Comparison of ENCODE assay signal across 1 cellular context in the genomic region with DNA sequence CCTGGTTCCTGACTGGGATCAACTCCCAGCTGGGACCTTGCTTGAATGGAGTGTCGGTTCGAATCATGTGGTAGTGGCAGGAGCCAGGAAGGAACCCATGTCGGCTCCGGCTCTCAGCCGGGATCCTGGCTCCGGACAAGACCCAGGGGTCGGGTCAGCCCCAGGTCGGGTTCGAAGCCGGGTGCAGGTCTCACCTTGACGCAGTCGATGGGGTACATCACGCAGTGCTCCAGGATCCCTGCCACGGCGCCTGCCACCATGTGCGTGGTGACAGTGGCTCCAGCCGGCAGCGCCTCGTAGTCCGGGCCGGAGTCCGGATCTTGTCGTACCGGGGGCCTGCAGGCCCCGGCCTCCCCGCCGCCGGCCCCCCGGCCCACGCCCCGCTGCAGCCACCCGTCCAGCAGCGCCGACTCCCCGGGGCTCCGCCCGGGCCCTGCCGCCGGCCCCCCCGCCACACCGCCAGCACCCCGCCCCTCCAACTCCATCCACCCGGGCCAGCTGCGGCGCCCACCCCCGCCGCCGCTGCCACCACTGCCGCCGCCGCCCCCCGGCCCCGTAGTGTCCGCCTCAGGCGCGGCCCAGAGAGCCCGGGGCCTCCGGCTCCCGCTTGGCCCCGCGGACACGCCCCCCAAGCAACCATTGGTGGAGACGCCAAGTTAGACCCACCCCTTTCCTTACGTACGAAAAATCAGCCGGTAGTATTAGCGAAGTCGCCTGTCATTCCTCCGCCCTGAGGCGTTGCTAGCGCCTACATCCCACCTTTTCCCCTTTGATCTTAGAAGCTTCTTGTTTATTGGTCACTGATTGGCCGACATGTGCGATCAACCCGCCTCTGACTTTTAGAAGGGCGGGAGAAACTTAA.
A peak's percentile ranks its signal among the peaks of the same experiment; 100 is the strongest.
TF ChIP-seq lines count a peak whose summit lies in the region.

A gene with protein sequence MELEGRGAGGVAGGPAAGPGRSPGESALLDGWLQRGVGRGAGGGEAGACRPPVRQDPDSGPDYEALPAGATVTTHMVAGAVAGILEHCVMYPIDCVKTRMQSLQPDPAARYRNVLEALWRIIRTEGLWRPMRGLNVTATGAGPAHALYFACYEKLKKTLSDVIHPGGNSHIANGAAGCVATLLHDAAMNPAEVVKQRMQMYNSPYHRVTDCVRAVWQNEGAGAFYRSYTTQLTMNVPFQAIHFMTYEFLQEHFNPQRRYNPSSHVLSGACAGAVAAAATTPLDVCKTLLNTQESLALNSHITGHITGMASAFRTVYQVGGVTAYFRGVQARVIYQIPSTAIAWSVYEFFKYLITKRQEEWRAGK (minus strand): TSS at position 589 of the 862 bp plus-strand sequence. CDS start 104 bp downstream, at position 485.

TF ChIP-seq in WTC11, 78 proteins besides CTCF, POLR2A, EP300 and RAD21 (continued from another document):
- TF ChIP-seq, protein P1, sequence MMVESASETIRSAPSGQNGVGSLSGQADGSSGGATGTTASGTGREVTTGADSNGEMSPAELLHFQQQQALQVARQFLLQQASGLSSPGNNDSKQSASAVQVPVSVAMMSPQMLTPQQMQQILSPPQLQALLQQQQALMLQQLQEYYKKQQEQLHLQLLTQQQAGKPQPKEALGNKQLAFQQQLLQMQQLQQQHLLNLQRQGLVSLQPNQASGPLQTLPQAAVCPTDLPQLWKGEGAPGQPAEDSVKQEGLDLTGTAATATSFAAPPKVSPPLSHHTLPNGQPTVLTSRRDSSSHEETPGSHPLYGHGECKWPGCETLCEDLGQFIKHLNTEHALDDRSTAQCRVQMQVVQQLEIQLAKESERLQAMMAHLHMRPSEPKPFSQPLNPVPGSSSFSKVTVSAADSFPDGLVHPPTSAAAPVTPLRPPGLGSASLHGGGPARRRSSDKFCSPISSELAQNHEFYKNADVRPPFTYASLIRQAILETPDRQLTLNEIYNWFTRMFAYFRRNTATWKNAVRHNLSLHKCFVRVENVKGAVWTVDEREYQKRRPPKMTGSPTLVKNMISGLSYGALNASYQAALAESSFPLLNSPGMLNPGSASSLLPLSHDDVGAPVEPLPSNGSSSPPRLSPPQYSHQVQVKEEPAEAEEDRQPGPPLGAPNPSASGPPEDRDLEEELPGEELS (CRISPR knock-in tag; IDR thresholded peaks at IDR 0.05), result no peak
- TF ChIP-seq, protein P2, sequence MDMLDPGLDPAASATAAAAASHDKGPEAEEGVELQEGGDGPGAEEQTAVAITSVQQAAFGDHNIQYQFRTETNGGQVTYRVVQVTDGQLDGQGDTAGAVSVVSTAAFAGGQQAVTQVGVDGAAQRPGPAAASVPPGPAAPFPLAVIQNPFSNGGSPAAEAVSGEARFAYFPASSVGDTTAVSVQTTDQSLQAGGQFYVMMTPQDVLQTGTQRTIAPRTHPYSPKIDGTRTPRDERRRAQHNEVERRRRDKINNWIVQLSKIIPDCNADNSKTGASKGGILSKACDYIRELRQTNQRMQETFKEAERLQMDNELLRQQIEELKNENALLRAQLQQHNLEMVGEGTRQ (CRISPR knock-in tag; IDR thresholded peaks at IDR 0.05), result no peak
- TF ChIP-seq ELF4 (CRISPR knock-in tag; IDR thresholded peaks at IDR 0.05; ENCODE audit: low read depth) (no peak), SP1 (CRISPR knock-in tag; conservative IDR thresholded peaks at IDR 0.05) (peak; percentile 83), NR3C1 (CRISPR knock-in tag; conservative IDR thresholded peaks at IDR 0.05; ENCODE audit: low read depth) (no peak), ESRRA (CRISPR knock-in tag; IDR thresholded peaks at IDR 0.05; ENCODE audit: borderline replicate concordance) (no peak), GRHL2 (CRISPR knock-in tag; IDR thresholded peaks at IDR 0.05; ENCODE audit: insufficient replicate concordance, severe bottlenecking) (no peak)
- TF ChIP-seq, protein P3, sequence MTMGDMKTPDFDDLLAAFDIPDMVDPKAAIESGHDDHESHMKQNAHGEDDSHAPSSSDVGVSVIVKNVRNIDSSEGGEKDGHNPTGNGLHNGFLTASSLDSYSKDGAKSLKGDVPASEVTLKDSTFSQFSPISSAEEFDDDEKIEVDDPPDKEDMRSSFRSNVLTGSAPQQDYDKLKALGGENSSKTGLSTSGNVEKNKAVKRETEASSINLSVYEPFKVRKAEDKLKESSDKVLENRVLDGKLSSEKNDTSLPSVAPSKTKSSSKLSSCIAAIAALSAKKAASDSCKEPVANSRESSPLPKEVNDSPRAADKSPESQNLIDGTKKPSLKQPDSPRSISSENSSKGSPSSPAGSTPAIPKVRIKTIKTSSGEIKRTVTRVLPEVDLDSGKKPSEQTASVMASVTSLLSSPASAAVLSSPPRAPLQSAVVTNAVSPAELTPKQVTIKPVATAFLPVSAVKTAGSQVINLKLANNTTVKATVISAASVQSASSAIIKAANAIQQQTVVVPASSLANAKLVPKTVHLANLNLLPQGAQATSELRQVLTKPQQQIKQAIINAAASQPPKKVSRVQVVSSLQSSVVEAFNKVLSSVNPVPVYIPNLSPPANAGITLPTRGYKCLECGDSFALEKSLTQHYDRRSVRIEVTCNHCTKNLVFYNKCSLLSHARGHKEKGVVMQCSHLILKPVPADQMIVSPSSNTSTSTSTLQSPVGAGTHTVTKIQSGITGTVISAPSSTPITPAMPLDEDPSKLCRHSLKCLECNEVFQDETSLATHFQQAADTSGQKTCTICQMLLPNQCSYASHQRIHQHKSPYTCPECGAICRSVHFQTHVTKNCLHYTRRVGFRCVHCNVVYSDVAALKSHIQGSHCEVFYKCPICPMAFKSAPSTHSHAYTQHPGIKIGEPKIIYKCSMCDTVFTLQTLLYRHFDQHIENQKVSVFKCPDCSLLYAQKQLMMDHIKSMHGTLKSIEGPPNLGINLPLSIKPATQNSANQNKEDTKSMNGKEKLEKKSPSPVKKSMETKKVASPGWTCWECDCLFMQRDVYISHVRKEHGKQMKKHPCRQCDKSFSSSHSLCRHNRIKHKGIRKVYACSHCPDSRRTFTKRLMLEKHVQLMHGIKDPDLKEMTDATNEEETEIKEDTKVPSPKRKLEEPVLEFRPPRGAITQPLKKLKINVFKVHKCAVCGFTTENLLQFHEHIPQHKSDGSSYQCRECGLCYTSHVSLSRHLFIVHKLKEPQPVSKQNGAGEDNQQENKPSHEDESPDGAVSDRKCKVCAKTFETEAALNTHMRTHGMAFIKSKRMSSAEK (CRISPR knock-in tag; IDR thresholded peaks at IDR 0.05; ENCODE audit: borderline replicate concordance), result no peak
